In the genomic region with DNA sequence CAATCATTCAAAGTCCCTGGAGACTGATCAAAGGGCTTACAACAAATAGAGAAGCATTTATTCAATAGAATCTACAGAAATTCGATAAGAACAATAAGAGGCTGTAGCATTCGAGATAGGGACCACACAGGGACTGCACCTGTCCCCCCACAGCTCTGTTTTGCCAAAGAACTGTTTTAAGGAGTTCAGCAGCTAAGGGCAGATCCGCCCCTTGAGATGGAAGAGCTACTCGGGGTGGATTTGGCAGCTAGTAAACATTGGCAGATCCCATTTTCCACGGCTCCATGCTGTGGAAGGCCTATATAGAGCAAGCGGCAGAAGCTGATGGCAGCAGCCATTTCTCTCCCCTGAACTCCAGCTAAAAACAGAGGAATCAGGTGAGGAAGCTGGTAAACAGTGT, we compare ENCODE assay signal across 16 cellular contexts.
DNase-seq lines count a peak whose midpoint lies in the region; ATAC-seq and TF ChIP-seq lines count a peak whose summit lies in the region.
"Had no signal": no experiment of that assay in that cellular context is flagged by ENCODE, and none has a peak within 500 bp of the region (broad histone marks: within the 10 kb centered on the region; RNA-seq: fewer than 3 reads in every experiment).

No MANE protein-coding gene starts in this region.

- H3K27ac ChIP-seq in cardiac muscle cell (peak overlapping the region; percentile 66), SJCRH30 (peak overlapping the region; percentile 41; the same call in 1 of the 2 replicates)
- H3K27ac ChIP-seq: SK-N-MC had no signal

- TF ChIP-seq CTCF in cardiac muscle cell (IDR thresholded peaks at IDR 0.05; ENCODE audit: low read depth, low read length), result no peak

- CTCF ChIA-PET in activated CD4-positive, alpha-beta memory T cell treated with anti-CD3 and anti-CD28 coated beads for 36 hours (lab: Charles Lee), result interaction anchor here (1.0 kb wide), 1 partner anchor 18 kb away, joined by 3 read pairs; no protein-coding TSS in a partner anchor

- H3K36me3 Mint-ChIP-seq in effector memory CD8-positive, alpha-beta T cell (ENCODE audit: insufficient read depth), result peaks cover 2% of the 10 kb centered on the region
- peaks cover 10% of the 10 kb centered on the region for H3K36me3 Mint-ChIP-seq in activated CD4-positive, alpha-beta memory T cell treated with anti-CD3 and anti-CD28 coated beads for 36 hours

- intact Hi-C loops in cardiac septum (cut with DNase I), result loop anchor here (5.0 kb wide), 1 partner anchor 1758 kb away; no protein-coding TSS in a partner anchor
- intact Hi-C loops in activated CD4-positive, alpha-beta memory T cell treated with anti-CD3 and anti-CD28 coated beads for 36 hours (cut with micrococcal nuclease), result loop anchor here (2.0 to 10.0 kb wide), 3 partner anchors 307 to 1758 kb away; no protein-coding TSS in a partner anchor

- H3K9me3 ChIP-seq in cardiac muscle cell (ENCODE audit: low read depth) (no peaks in the 10 kb centered on the region), SJCRH30 (replicated peaks) (no peaks in the 10 kb centered on the region)

- no peak for DNase-seq in cardiac muscle cell (ENCODE audit: low read depth in 1 of 2, low spot score in 1 of 2)
- DNase-seq in cardiac septum (ENCODE audit: low spot score), result no peak
- DNase-seq in SJCRH30, result peak; percentile 51 to 72
- DNase-seq in effector memory CD8-positive, alpha-beta T cell, result no peak
- no peak for DNase-seq in KG1 (lab: John Stamatoyannopoulos, UW)
- no peak for DNase-seq in activated CD4-positive, alpha-beta memory T cell treated with anti-CD3 and anti-CD28 coated beads for 36 hours
- DNase-seq: Calu3, DMS53, HCEC 1CT, KBM-7, NCI-H1436, NCI-H2029 treated with DMSO at 0.1 percent for 48 hours, NCI-H510A, NCI-H82 had no signal

- POLR2A ChIA-PET in activated CD4-positive, alpha-beta memory T cell treated with anti-CD3 and anti-CD28 coated beads for 36 hours (lab: Charles Lee), result interaction anchor here (1.1 kb wide), 1 partner anchor 307 kb away, joined by 5 read pairs; no protein-coding TSS in a partner anchor

- peak overlapping the region; percentile 19 to 23 for H3K27ac Mint-ChIP-seq in effector memory CD8-positive, alpha-beta T cell
- no peak overlapping the region for H3K27ac Mint-ChIP-seq in activated CD4-positive, alpha-beta memory T cell treated with anti-CD3 and anti-CD28 coated beads for 36 hours

- no peaks in the 10 kb centered on the region for H3K27me3 Mint-ChIP-seq in effector memory CD8-positive, alpha-beta T cell
- no peaks in the 10 kb centered on the region for H3K27me3 Mint-ChIP-seq in activated CD4-positive, alpha-beta memory T cell treated with anti-CD3 and anti-CD28 coated beads for 36 hours

- H3K4me1 ChIP-seq in cardiac muscle cell (ENCODE audit: low read depth), result peaks cover 20% of the 10 kb centered on the region
- H3K4me1 ChIP-seq in SJCRH30, result no peaks in the 10 kb centered on the region

- peaks cover 20 to 26% of the 10 kb centered on the region in 2 donors for H3K4me1 Mint-ChIP-seq in effector memory CD8-positive, alpha-beta T cell (ENCODE audit: low read depth in 2 of 2)
- H3K4me1 Mint-ChIP-seq in activated CD4-positive, alpha-beta memory T cell treated with anti-CD3 and anti-CD28 coated beads for 36 hours (ENCODE audit: low read depth), result peaks cover 42% of the 10 kb centered on the region

- H3K4me3 ChIP-seq in cardiac muscle cell, result no peak overlapping the region
- no peak overlapping the region for H3K4me3 ChIP-seq in SJCRH30
- H3K4me3 ChIP-seq: SK-N-MC had no signal

- H3K27me3 ChIP-seq in cardiac muscle cell, result no peaks in the 10 kb centered on the region
- no peaks in the 10 kb centered on the region for H3K27me3 ChIP-seq in SJCRH30

- H3K9me3 Mint-ChIP-seq in effector memory CD8-positive, alpha-beta T cell, result no peaks in the 10 kb centered on the region
- H3K9me3 Mint-ChIP-seq in activated CD4-positive, alpha-beta memory T cell treated with anti-CD3 and anti-CD28 coated beads for 36 hours, result peaks cover 16% of the 10 kb centered on the region

- peak overlapping the region; percentile 6 to 15 for H3K4me3 Mint-ChIP-seq in effector memory CD8-positive, alpha-beta T cell
- no peak overlapping the region for H3K4me3 Mint-ChIP-seq in activated CD4-positive, alpha-beta memory T cell treated with anti-CD3 and anti-CD28 coated beads for 36 hours

- H3K36me3 ChIP-seq in cardiac muscle cell, result no peaks in the 10 kb centered on the region
- no peaks in the 10 kb centered on the region for H3K36me3 ChIP-seq in SJCRH30

- no peak for ATAC-seq in effector memory CD8-positive, alpha-beta T cell (replicated peaks)
- no peak for ATAC-seq in GM18909 (IDR thresholded peaks at IDR 0.05; ENCODE audit: poor library complexity, unreplicated experiment)

Comparison
In these comparisons a context has a peak if more than half of its experiments do, and no peak if none do; other contexts are left out.
1. DNase-seq: peak in SJCRH30 (2 of 2); none in cardiac muscle cell (0 of 2), cardiac septum (single experiment), effector memory CD8-positive, alpha-beta T cell (0 of 3), KG1 (single experiment) and activated CD4-positive, alpha-beta memory T cell treated with anti-CD3 and anti-CD28 coated beads for 36 hours (single experiment).